In genomic region chr15:27237319-27237939, GRCh38 we compare ENCODE assay signal across 17 cellular contexts.
A peak's percentile ranks its signal among the peaks of the same experiment; 100 is the strongest.
DNase-seq lines count a peak whose midpoint lies in the region; ATAC-seq and TF ChIP-seq lines count a peak whose summit lies in the region.
"Had no signal": no experiment of that assay in that cellular context is flagged by ENCODE, and none has a peak within 500 bp of the region (broad histone marks: within the 10 kb centered on the region; RNA-seq: fewer than 3 reads in every experiment).

No MANE protein-coding gene starts in this region.

- no peaks in the 10 kb centered on the region for H3K36me3 ChIP-seq in BLaER1 treated with 17β-estradiol and CSF1 and Interleukin-3, amounts not matched to agents 10 nM and 100 nM
- no peaks in the 10 kb centered on the region for H3K36me3 ChIP-seq in heart right ventricle
- H3K36me3 ChIP-seq: SJSA1 had no signal

- no peak overlapping the region for H3K4me3 Mint-ChIP-seq in nephron
- H3K4me3 Mint-ChIP-seq: CD14-positive monocyte; H9; T-helper 1 cell treated with Interleukin-12 subunit alpha and Interleukin-12 subunit beta and Interleukin-4 antibody, amounts not matched to agents 30 μg/mL and 1 μg/mL, for 36 hours had no signal

- WGBS in heart right ventricle, 2 donors = 63% methylated on average over 7 of the region's 7 CpGs

- H3K9me3 Mint-ChIP-seq in nephron = no peaks in the 10 kb centered on the region
- H3K9me3 Mint-ChIP-seq: H9 had no signal

- no peak for TF ChIP-seq CTCF in nephron (IDR thresholded peaks at IDR 0.05; ENCODE audit: unreplicated experiment in 3 of 3)
- no peak for TF ChIP-seq CTCF in heart right ventricle (IDR thresholded peaks at IDR 0.05)

- H3K4me1 ChIP-seq in BLaER1 treated with 17β-estradiol and CSF1 and Interleukin-3, amounts not matched to agents 10 nM and 100 nM = peaks cover 15 to 31% (median 24%) of the 10 kb centered on the region in 10 experiments; a peak in 17 of 20 replicates
- H3K4me1 ChIP-seq in heart right ventricle = peaks cover 0 to 11% (median 0%) of the 10 kb centered on the region in 9 donors
- H3K4me1 ChIP-seq: SJSA1 had no signal

- no peaks in the 10 kb centered on the region for H3K27me3 ChIP-seq in BLaER1 treated with 17β-estradiol and CSF1 and Interleukin-3, amounts not matched to agents 10 nM and 100 nM
- H3K27me3 ChIP-seq in heart right ventricle = peaks cover 0 to 8% (median 0%) of the 10 kb centered on the region in 7 donors
- H3K27me3 ChIP-seq: SJSA1 had no signal

- intact Hi-C loops in heart right ventricle (cut with DNase I) = no loop called here

- DNase-seq in DMS53 (lab: John Stamatoyannopoulos, UW) (peak; percentile 58), NCI-H748 (lab: John Stamatoyannopoulos, UW; ENCODE audit: unreplicated experiment) (peak; percentile 80), NCI-H187 (lab: John Stamatoyannopoulos, UW) (no peak), heart right ventricle (no peak)
- DNase-seq: ACHN, GF-D8, IMR-90, Karpas-422, NCI-H1694 treated with DMSO at 0.1 percent for 48 hours had no signal

- peaks cover 15% of the 10 kb centered on the region for H3K4me1 Mint-ChIP-seq in nephron
- H3K4me1 Mint-ChIP-seq: CD14-positive monocyte had no signal

- no peaks in the 10 kb centered on the region for H3K36me3 Mint-ChIP-seq in nephron (ENCODE audit: low read depth)
- H3K36me3 Mint-ChIP-seq: CD14-positive monocyte had no signal

- H3K9me3 ChIP-seq in BLaER1 treated with 17β-estradiol and CSF1 and Interleukin-3, amounts not matched to agents 10 nM and 100 nM (replicated peaks in 1 of 11) = no peaks in the 10 kb centered on the region
- H3K9me3 ChIP-seq in heart right ventricle = no peaks in the 10 kb centered on the region
- H3K9me3 ChIP-seq: SJSA1 had no signal

- no peak overlapping the region for H3K27ac ChIP-seq in BLaER1 treated with 17β-estradiol and CSF1 and Interleukin-3, amounts not matched to agents 10 nM and 100 nM
- no peak overlapping the region for H3K27ac ChIP-seq in heart right ventricle
- H3K27ac ChIP-seq: SJSA1 had no signal

- H3K4me2 ChIP-seq in BLaER1 treated with 17β-estradiol and CSF1 and Interleukin-3, amounts not matched to agents 10 nM and 100 nM = peak overlapping the region in 7 of 11 experiments; percentile 22 to 61 (median 43); a peak in 15 of 22 replicates

- no peak for ATAC-seq in GM19463 (IDR thresholded peaks at IDR 0.05; ENCODE audit: unreplicated experiment)
- no peak for ATAC-seq in heart right ventricle
- ATAC-seq: Panc1 had no signal

- H3K27me3 Mint-ChIP-seq in nephron (ENCODE audit: low read depth) = peaks cover 6% of the 10 kb centered on the region

- H3K9ac ChIP-seq in BLaER1 treated with 17β-estradiol and CSF1 and Interleukin-3, amounts not matched to agents 10 nM and 100 nM = no peak overlapping the region

- H4K20me1 ChIP-seq in BLaER1 treated with 17β-estradiol and CSF1 and Interleukin-3, amounts not matched to agents 10 nM and 100 nM = no peaks in the 10 kb centered on the region

- H3K4me3 ChIP-seq in BLaER1 treated with 17β-estradiol and CSF1 and Interleukin-3, amounts not matched to agents 10 nM and 100 nM = no peak overlapping the region
- H3K4me3 ChIP-seq in heart right ventricle = no peak overlapping the region
- H3K4me3 ChIP-seq: SJSA1 had no signal

- peak overlapping the region; percentile 21 to 38 (median 33) for H3K27ac Mint-ChIP-seq in nephron
- H3K27ac Mint-ChIP-seq: CD14-positive monocyte; H9; T-helper 1 cell treated with Interleukin-12 subunit alpha and Interleukin-12 subunit beta and Interleukin-4 antibody, amounts not matched to agents 30 μg/mL and 1 μg/mL, for 36 hours had no signal

Comparison
In these comparisons a context has a peak if more than half of its experiments do, and no peak if none do; other contexts are left out.
1. DNase-seq: peak in DMS53 (single experiment) and NCI-H748 (single experiment); none in NCI-H187 (0 of 2) and heart right ventricle (0 of 2).